8 cellular contexts compared by ENCODE assay signal in genomic region chr7:151342102-151342646, GRCh38. TPM values are rescaled to one million over a fixed set of nuclear protein-coding genes. Genes with fewer than 3 reads are reported as not detected.
DNase-seq lines count a peak whose midpoint lies in the region; ATAC-seq and TF ChIP-seq lines count a peak whose summit lies in the region.

No MANE protein-coding gene starts in this region.

- TF ChIP-seq CTCF in GM10266 (IDR thresholded peaks at IDR 0.05; ENCODE audit: control insufficient read depth, insufficient read depth, low read depth, missing control alignments) (no peak), chondrocyte (IDR thresholded peaks at IDR 0.05) (no peak)

- peak overlapping the region; percentile 75 for H3K4me3 Mint-ChIP-seq in chondrocyte (ENCODE audit: unreplicated experiment)

- H3K36me3 Mint-ChIP-seq in chondrocyte (ENCODE audit: low read depth), result peaks cover 9% of the 10 kb centered on the region

- H3K9me3 Mint-ChIP-seq in chondrocyte (ENCODE audit: low read depth), result no peaks in the 10 kb centered on the region

- H2AFZ ChIP-seq in Karpas-422 (ENCODE audit: low read length), result peak overlapping the region; percentile 61; the same call in 1 of the 2 replicates

- peaks cover 16% of the 10 kb centered on the region for H3K4me1 Mint-ChIP-seq in chondrocyte (ENCODE audit: low read depth)

- H3K27ac ChIP-seq in Karpas-422 (ENCODE audit: low read length), result peak overlapping the region; percentile 46
- H3K27ac ChIP-seq in muscle layer of duodenum (ENCODE audit: low read length), result peak overlapping the region; percentile 91

- H3K9ac ChIP-seq in Karpas-422 (ENCODE audit: low read length), result peak overlapping the region; percentile 85

- H3K9me3 ChIP-seq in Karpas-422 (ENCODE audit: low read length) (no peaks in the 10 kb centered on the region), muscle layer of duodenum (ENCODE audit: control insufficient read depth in 1 of 2, low read length in 2 of 2) (no peaks in the 10 kb centered on the region)

- H3K4me1 ChIP-seq in Karpas-422 (ENCODE audit: low read length), result peaks cover 24% of the 10 kb centered on the region
- peaks cover 0 to 13% of the 10 kb centered on the region in 2 donors for H3K4me1 ChIP-seq in muscle layer of duodenum (ENCODE audit: control insufficient read depth in 1 of 2, insufficient read depth in 2 of 2, low read length in 2 of 2)

- peak; percentile 61 for ATAC-seq in GM21529 (IDR thresholded peaks at IDR 0.05; ENCODE audit: unreplicated experiment)

- H3K27ac Mint-ChIP-seq in chondrocyte (ENCODE audit: unreplicated experiment), result peak overlapping the region; percentile 41

- H3K4me3 ChIP-seq in Karpas-422 (ENCODE audit: low read length) (peak overlapping the region; percentile 81), muscle layer of duodenum (ENCODE audit: low read depth in 1 of 2, low read length in 2 of 2) (peak overlapping the region; percentile 88 to 96)

- no peaks in the 10 kb centered on the region for H3K9me2 ChIP-seq in Karpas-422 (replicated peaks; ENCODE audit: insufficient read depth, low read length)

- H3K4me2 ChIP-seq in Karpas-422 (ENCODE audit: low read depth, low read length, poor library complexity, severe bottlenecking), result peak overlapping the region; percentile 94

- H3K36me3 ChIP-seq in Karpas-422 (ENCODE audit: insufficient read depth, low read length), result peaks cover 20% of the 10 kb centered on the region; the same call in 1 of the 2 replicates
- H3K36me3 ChIP-seq in muscle layer of duodenum (ENCODE audit: control insufficient read depth in 1 of 2, insufficient read depth in 2 of 2, low read length in 2 of 2), result peaks cover 13 to 21% of the 10 kb centered on the region in 2 donors

- no peaks in the 10 kb centered on the region for H3K27me3 ChIP-seq in Karpas-422 (ENCODE audit: low read length)
- no peaks in the 10 kb centered on the region for H3K27me3 ChIP-seq in muscle layer of duodenum (ENCODE audit: low read depth, low read length)

- H3K79me2 ChIP-seq in Karpas-422 (ENCODE audit: low read length), result peaks cover 28% of the 10 kb centered on the region

- no peaks in the 10 kb centered on the region for H3K27me3 Mint-ChIP-seq in chondrocyte (ENCODE audit: low read depth)

- DNase-seq in GM10266 (ENCODE audit: extremely low spot score) (peak; percentile 76), Karpas-422 (no peak), chondrocyte (ENCODE audit: low spot score) (no peak), GM03348 (ENCODE audit: low spot score) (no peak), middle frontal gyrus (ENCODE audit: extremely low spot score, low spot score) (no peak)
- no peak for DNase-seq in activated CD4-positive, alpha-beta T cell treated with anti-CD3 and anti-CD28 coated beads for 4 hours

- no peaks in the 10 kb centered on the region for H4K20me1 ChIP-seq in Karpas-422 (ENCODE audit: insufficient read depth, low read depth, low read length)

RNA-seq across cellular contexts. Expression of gene NUB1, which starts 0.6 kb away (rescaled TPM):
- total RNA-seq in Karpas-422 (2014; rRNA removed; shearing (Covaris generic); ENCODE audit: low replicate concordance), result 40.0 and 53.0 TPM in 2 replicates
- 47.3 to 61.7 TPM (median 50.3 TPM) in 3 replicates for total RNA-seq in chondrocyte
